In genomic region chr1:154559496-154559950, GRCh38 we compare ENCODE assay signal across 8 cellular contexts. TPM values are rescaled to one million over a fixed set of nuclear protein-coding genes. Genes with fewer than 3 reads are reported as not detected.
DNase-seq lines count a peak whose midpoint lies in the region; ATAC-seq and TF ChIP-seq lines count a peak whose summit lies in the region.

No MANE protein-coding gene starts in this region.

- H3K9me3 Mint-ChIP-seq in Caco-2 (ENCODE audit: unreplicated experiment), result no peaks in the 10 kb centered on the region
- no peaks in the 10 kb centered on the region for H3K9me3 Mint-ChIP-seq in activated T-helper 17 cell treated with anti-CD3 and anti-CD28 coated beads, Interleukin-2, amount 50 U/mL, for 72 hours
- no peaks in the 10 kb centered on the region for H3K9me3 Mint-ChIP-seq in natural killer cell

- H3K27me3 Mint-ChIP-seq in Caco-2 (ENCODE audit: insufficient read depth, unreplicated experiment), result no peaks in the 10 kb centered on the region
- no peaks in the 10 kb centered on the region for H3K27me3 Mint-ChIP-seq in activated T-helper 17 cell treated with anti-CD3 and anti-CD28 coated beads, Interleukin-2, amount 50 U/mL, for 72 hours
- no peaks in the 10 kb centered on the region for H3K27me3 Mint-ChIP-seq in natural killer cell (ENCODE audit: low read depth in 2 of 2)

- peak; percentile 89 to 92 for TF ChIP-seq CTCF in Caco-2 (IDR thresholded peaks at IDR 0.05; ENCODE audit: insufficient read depth in 1 of 2, low read depth in 1 of 2, low read length in 1 of 2, severe bottlenecking in 1 of 2, unreplicated experiment in 1 of 2)
- peak; percentile 97 for TF ChIP-seq CTCF in fibroblast of pulmonary artery (IDR thresholded peaks at IDR 0.05; ENCODE audit: low read length, missing control alignments)
- peak; percentile 96 for TF ChIP-seq CTCF in natural killer cell (IDR thresholded peaks at IDR 0.05)

- H3K4me1 ChIP-seq in Caco-2, result peaks cover 13% of the 10 kb centered on the region

- H3K36me3 ChIP-seq in Caco-2 (ENCODE audit: control insufficient read depth, insufficient read depth, low read length), result peaks cover 5% of the 10 kb centered on the region

- CTCF ChIA-PET in Caco-2 (lab: Charles Lee), result interaction anchor here (0.6 to 1.5 kb wide), 19 partner anchors 8 to 439 kb away, joined by 3 to 23 read pairs (median 6); partner anchors contain the start of genes CHRNB2, PBXIP1 and PMVK

- peak overlapping the region; percentile 85 for H3K4me3 ChIP-seq in Caco-2 (ENCODE audit: low read depth, low read length)
- peak overlapping the region; percentile 94 for H3K4me3 ChIP-seq in fibroblast of pulmonary artery (replicated peaks; ENCODE audit: low read depth, low read length)

- ATAC-seq in GM21529 (IDR thresholded peaks at IDR 0.05; ENCODE audit: unreplicated experiment), result peak; percentile 40
- ATAC-seq in activated T-helper 17 cell treated with anti-CD3 and anti-CD28 coated beads, Interleukin-2, amount 50 U/mL, for 72 hours (replicated peaks), result peak; percentile 52
- peak; percentile 30 to 59 (median 31) for ATAC-seq in natural killer cell

- BruUV-seq in Caco-2 (replicated peaks; lab: Mats Ljungman, UMichigan), result no TSS peak

- peak overlapping the region; percentile 90 for H3K4me3 Mint-ChIP-seq in Caco-2 (ENCODE audit: unreplicated experiment)
- H3K4me3 Mint-ChIP-seq in activated T-helper 17 cell treated with anti-CD3 and anti-CD28 coated beads, Interleukin-2, amount 50 U/mL, for 72 hours, result peak overlapping the region; percentile 97
- peak overlapping the region; percentile 92 for H3K4me3 Mint-ChIP-seq in natural killer cell

- peaks cover 13% of the 10 kb centered on the region for H3K4me1 Mint-ChIP-seq in Caco-2 (ENCODE audit: low read depth, unreplicated experiment)
- peaks cover 22% of the 10 kb centered on the region for H3K4me1 Mint-ChIP-seq in activated T-helper 17 cell treated with anti-CD3 and anti-CD28 coated beads, Interleukin-2, amount 50 U/mL, for 72 hours
- H3K4me1 Mint-ChIP-seq in natural killer cell, result peaks cover 38 to 42% of the 10 kb centered on the region in 2 donors

- peaks cover 38% of the 10 kb centered on the region for H3K36me3 Mint-ChIP-seq in Caco-2 (ENCODE audit: insufficient read depth, unreplicated experiment)
- peaks cover 42% of the 10 kb centered on the region for H3K36me3 Mint-ChIP-seq in activated T-helper 17 cell treated with anti-CD3 and anti-CD28 coated beads, Interleukin-2, amount 50 U/mL, for 72 hours (ENCODE audit: low read depth)
- no peaks in the 10 kb centered on the region for H3K36me3 Mint-ChIP-seq in natural killer cell

- no peaks in the 10 kb centered on the region for H3K27me3 ChIP-seq in Caco-2 (replicated peaks; ENCODE audit: control insufficient read depth, insufficient read depth, low read length)

- intact Hi-C loops in Caco-2 (cut with micrococcal nuclease; ENCODE audit: unreplicated experiment), result loop anchor here (1.0 to 2.0 kb wide), 6 partner anchors 109 to 441 kb away; partner anchors contain the start of gene KCNN3
- intact Hi-C loops in natural killer cell (cut with micrococcal nuclease), result loop anchor here (1.0 to 5.0 kb wide), 11 partner anchors 49 to 1003 kb away; partner anchors contain the start of genes ADAR, ASH1L, CKS1B and PMVK

- POLR2A ChIA-PET in Caco-2 (lab: Charles Lee), result interaction anchor here (0.6 to 0.7 kb wide), 3 partner anchors 377 to 498 kb away, joined by 3 read pairs; no protein-coding TSS in a partner anchor

- H3K9me3 ChIP-seq in Caco-2, result no peaks in the 10 kb centered on the region

- peak overlapping the region; percentile 91 for H3K27ac Mint-ChIP-seq in Caco-2 (ENCODE audit: unreplicated experiment)
- H3K27ac Mint-ChIP-seq in activated T-helper 17 cell treated with anti-CD3 and anti-CD28 coated beads, Interleukin-2, amount 50 U/mL, for 72 hours, result peak overlapping the region; percentile 94
- H3K27ac Mint-ChIP-seq in natural killer cell, result peak overlapping the region; percentile 83 to 97

- DNase-seq in Caco-2, result peak; percentile 89 to 90
- peak; percentile 90 for DNase-seq in LHCN-M2 (ENCODE audit: low read depth)
- DNase-seq in RPMI7951 (ENCODE audit: low read depth), result peak; percentile 88
- peak; percentile 96 for DNase-seq in fibroblast of pulmonary artery (ENCODE audit: low read depth)
- peak; percentile 74 for DNase-seq in natural killer cell
- peak; percentile 69 to 86 (median 74) for DNase-seq in stimulated activated naive CD4-positive, alpha-beta T cell (lab: John Stamatoyannopoulos, UW)

RNA-seq across cellular contexts. Expression of gene UBE2Q1, which starts 1.1 kb away (rescaled TPM):
- total RNA-seq in Caco-2 (2022) (92.2 and 93.2 TPM in 2 replicates), LHCN-M2 (2014; rRNA removed) (34.2 and 37.5 TPM in 2 replicates), natural killer cell (100 to 1,000 TPM; 100 to 137 (median 112) TPM)
- polyA plus RNA-seq in LHCN-M2 (2012), result 64.5 TPM
- 15.1 and 24.2 TPM in 2 replicates for total RNA-seq in RPMI7951 (2014; rRNA removed; shearing (Covaris generic))
- total RNA-seq in activated T-helper 17 cell treated with anti-CD3 and anti-CD28 coated beads, Interleukin-2, amount 50 U/mL, for 72 hours, result 100 to 1,000 TPM in 1 of 2 donors, 10 to 100 TPM in 1; 91.6 to 118 TPM

RNA-seq across cellular contexts. Expression of gene CHRNB2, which starts 8.1 kb away (rescaled TPM):
- total RNA-seq in Caco-2 (2022), result 0.09 TPM in 1 of 2 replicates, not detected in the other
- 0.06 and 0.17 TPM in 2 replicates for total RNA-seq in LHCN-M2 (2014; rRNA removed)
- polyA plus RNA-seq in LHCN-M2 (2012), result 0.02 TPM
- 0.10 TPM in 1 of 2 replicates, not detected in the other for total RNA-seq in RPMI7951 (2014; rRNA removed; shearing (Covaris generic))
- under 1 TPM in 1 of 2 donors, not detected in 1; 0.05 TPM for total RNA-seq in activated T-helper 17 cell treated with anti-CD3 and anti-CD28 coated beads, Interleukin-2, amount 50 U/mL, for 72 hours
- total RNA-seq in natural killer cell, result not detected

RNA-seq across cellular contexts. Expression of gene ADAR, which starts 48.5 kb away (rescaled TPM):
- total RNA-seq in Caco-2 (2022) (178 and 190 TPM in 2 replicates), LHCN-M2 (2014; rRNA removed) (77.1 and 99.0 TPM in 2 replicates), natural killer cell (100 to 1,000 TPM; 260 to 281 (median 265) TPM)
- polyA plus RNA-seq in LHCN-M2 (2012), result 44.4 TPM
- 59.1 and 62.2 TPM in 2 replicates for total RNA-seq in RPMI7951 (2014; rRNA removed; shearing (Covaris generic))
- total RNA-seq in activated T-helper 17 cell treated with anti-CD3 and anti-CD28 coated beads, Interleukin-2, amount 50 U/mL, for 72 hours, result 100 to 1,000 TPM; 185 to 213 TPM

RNA-seq across cellular contexts. Expression of gene SHE, which starts 57.3 kb away (rescaled TPM):
- total RNA-seq in Caco-2 (2022), result 0.07 TPM in 1 of 2 replicates, not detected in the other
- total RNA-seq in LHCN-M2 (2014; rRNA removed), result not detected in 2 replicates
- not detected for polyA plus RNA-seq in LHCN-M2 (2012)
- total RNA-seq in RPMI7951 (2014; rRNA removed; shearing (Covaris generic)), result not detected in 2 replicates
- under 1 TPM in 1 of 2 donors, not detected in 1; 0.03 TPM for total RNA-seq in activated T-helper 17 cell treated with anti-CD3 and anti-CD28 coated beads, Interleukin-2, amount 50 U/mL, for 72 hours
- total RNA-seq in natural killer cell, result under 1 TPM in 2 of 3 donors, not detected in 1; 0.10 to 0.14 TPM

RNA-seq across cellular contexts. Expression of gene TDRD10, which starts 57.5 kb away (rescaled TPM):
- total RNA-seq in Caco-2 (2022) (not detected in 2 replicates), LHCN-M2 (2014; rRNA removed) (not detected in 2 replicates), natural killer cell (under 1 TPM in 1 of 3 donors, not detected in 2; 0.38 TPM)
- polyA plus RNA-seq in LHCN-M2 (2012), result not detected
- total RNA-seq in RPMI7951 (2014; rRNA removed; shearing (Covaris generic)), result not detected in 2 replicates
- not detected for total RNA-seq in activated T-helper 17 cell treated with anti-CD3 and anti-CD28 coated beads, Interleukin-2, amount 50 U/mL, for 72 hours

Comparison
In these comparisons a context has a peak if more than half of its experiments do, and no peak if none do; other contexts are left out.
1. Peak in every context shown above with its lines: DNase-seq, ATAC-seq and H3K4me3 ChIP-seq.